Comparison of ENCODE assay signal across 11 cellular contexts in the genomic region with DNA sequence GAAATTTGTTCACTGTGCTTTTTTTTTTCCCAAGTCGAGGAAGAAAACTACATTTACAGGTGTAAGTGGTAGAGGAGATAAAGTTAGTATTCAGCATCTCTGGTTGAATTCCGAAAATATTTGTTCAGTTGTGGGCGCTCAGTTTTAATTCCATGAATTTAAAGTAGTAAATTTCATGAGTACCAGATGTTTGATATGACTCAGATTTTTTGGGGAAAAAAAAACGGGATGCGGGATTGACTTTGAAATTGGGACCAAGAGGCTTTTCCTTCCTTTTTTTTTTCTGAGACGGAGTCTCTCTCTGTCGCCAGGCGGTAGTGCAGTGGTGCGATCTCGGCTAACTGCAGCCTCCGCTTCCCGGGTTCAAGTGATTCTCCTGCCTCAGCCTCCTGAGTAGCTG. TPM values are rescaled to one million over a fixed set of nuclear protein-coding genes. Genes with fewer than 3 reads are reported as not detected.
DNase-seq lines count a peak whose midpoint lies in the region; ATAC-seq and TF ChIP-seq lines count a peak whose summit lies in the region.
"Had no signal": no experiment of that assay in that cellular context is flagged by ENCODE, and none has a peak within 500 bp of the region (broad histone marks: within the 10 kb centered on the region; RNA-seq: fewer than 3 reads in every experiment).

No MANE protein-coding gene starts in this region.

- peaks cover 12% of the 10 kb centered on the region for H3K9me1 ChIP-seq in IMR-90 (ENCODE audit: insufficient read depth, low read length)

- H2BK15ac ChIP-seq in IMR-90 (ENCODE audit: low read depth, low read length): no peak overlapping the region

- BruUV-seq in IMR-90 (replicated peaks; lab: Mats Ljungman, UMichigan): no TSS peak

- no peak overlapping the region for H3K9ac ChIP-seq in IMR-90 (ENCODE audit: low read depth, low read length)

- peaks cover 17% of the 10 kb centered on the region for H3K36me3 Mint-ChIP-seq in CD4-positive, alpha-beta T cell (ENCODE audit: low read depth)
- H3K36me3 Mint-ChIP-seq in central memory CD8-positive, alpha-beta T cell (ENCODE audit: insufficient read depth): peaks cover 23% of the 10 kb centered on the region
- peaks cover 16% of the 10 kb centered on the region for H3K36me3 Mint-ChIP-seq in nephron progenitor cell (ENCODE audit: low read depth)

- H4K20me1 ChIP-seq in IMR-90 (ENCODE audit: insufficient read depth, low read length): peaks cover 19% of the 10 kb centered on the region

- WGBS in IMR-90 (ENCODE audit: extremely low coverage in 2 of 2, insufficient read length in 1 of 2), 2 experiments: 93% methylated on average over 3 of the region's 12 CpGs; no CpG with 5 or more reads in 1 of the 2 experiments

- no peak overlapping the region for H3K4me3 ChIP-seq in IMR-90 (ENCODE audit: insufficient read depth, low read depth, low read length)

- no peaks in the 10 kb centered on the region for H3K9me3 Mint-ChIP-seq in CD4-positive, alpha-beta T cell
- H3K9me3 Mint-ChIP-seq in central memory CD8-positive, alpha-beta T cell: no peaks in the 10 kb centered on the region
- no peaks in the 10 kb centered on the region for H3K9me3 Mint-ChIP-seq in nephron progenitor cell

- H3K4me2 ChIP-seq in IMR-90 (ENCODE audit: low read depth, low read length): peak overlapping the region; percentile 34; the same call in 1 of the 2 replicates

- no peaks in the 10 kb centered on the region for H3K27me3 ChIP-seq in CD4-positive, alpha-beta T cell (ENCODE audit: control insufficient read depth, insufficient read depth, low read length)
- H3K27me3 ChIP-seq in IMR-90 (ENCODE audit: control insufficient read depth, insufficient read depth, low read length): no peaks in the 10 kb centered on the region
- H3K27me3 ChIP-seq: colonic mucosa had no signal

- TF ChIP-seq RAD21 in IMR-90 (IDR thresholded peaks at IDR 0.05; ENCODE audit: low read length): no peak

- no peak overlapping the region for H3K4ac ChIP-seq in IMR-90 (ENCODE audit: low read depth, low read length)

- H2AK9ac ChIP-seq in IMR-90 (replicated peaks; ENCODE audit: low read depth, low read length, poor library complexity): no peak overlapping the region

- dilution Hi-C loops in IMR-90 (cut with HindIII; ENCODE audit: low sequenced_read_pairs, unreplicated experiment): no loop called here

- H2AFZ ChIP-seq in IMR-90 (replicated peaks; ENCODE audit: low read length, poor library complexity): no peak overlapping the region

- ATAC-seq in CD4-positive, alpha-beta T cell (ENCODE audit: poor library complexity): no peak
- ATAC-seq in IMR-90 (ENCODE audit: low read depth): no peak
- ATAC-seq in central memory CD8-positive, alpha-beta T cell (replicated peaks; ENCODE audit: extremely low read depth, poor library complexity, severe bottlenecking): no peak
- no peak for ATAC-seq in HG03432 (IDR thresholded peaks at IDR 0.05; ENCODE audit: unreplicated experiment)
- ATAC-seq: right cardiac atrium had no signal

- peaks cover 5% of the 10 kb centered on the region for H3K36me3 ChIP-seq in IMR-90 (ENCODE audit: control insufficient read depth, insufficient read depth, low read length)
- H3K36me3 ChIP-seq: colonic mucosa had no signal

- H4K5ac ChIP-seq in IMR-90 (ENCODE audit: low read depth, low read length): no peak overlapping the region

- H3K9me3 ChIP-seq in CD4-positive, alpha-beta T cell (ENCODE audit: control insufficient read depth, low read length): no peaks in the 10 kb centered on the region
- H3K9me3 ChIP-seq in IMR-90 (ENCODE audit: control insufficient read depth, insufficient read depth, low read length): no peaks in the 10 kb centered on the region
- H3K9me3 ChIP-seq: colonic mucosa had no signal

- peaks cover 6 to 51% of the 10 kb centered on the region in 2 experiments; a peak in 3 of 4 replicates for H3K79me1 ChIP-seq in IMR-90 (ENCODE audit: low read depth in 1 of 2, low read length in 2 of 2)

- no peak overlapping the region for H3K27ac Mint-ChIP-seq in CD4-positive, alpha-beta T cell
- H3K27ac Mint-ChIP-seq in central memory CD8-positive, alpha-beta T cell (ENCODE audit: low read depth): no peak overlapping the region
- no peak overlapping the region for H3K27ac Mint-ChIP-seq in nephron progenitor cell

- no peak overlapping the region for H2BK20ac ChIP-seq in IMR-90 (ENCODE audit: low read depth, low read length)

- CTCF ChIA-PET in CD4-positive, alpha-beta T cell (lab: Charles Lee): no interaction called here
- CTCF ChIA-PET in IMR-90 (lab: Yijun Ruan, JAX): no interaction called here

- peaks cover 7% of the 10 kb centered on the region for H3K4me1 ChIP-seq in IMR-90 (ENCODE audit: control insufficient read depth, insufficient read depth, low read length)
- H3K4me1 ChIP-seq: colonic mucosa had no signal

- H2BK5ac ChIP-seq in IMR-90 (ENCODE audit: low read depth, low read length, poor library complexity, severe bottlenecking): no peak overlapping the region

- H3K4me1 Mint-ChIP-seq in CD4-positive, alpha-beta T cell (ENCODE audit: low read depth): peaks cover 29% of the 10 kb centered on the region
- H3K4me1 Mint-ChIP-seq in central memory CD8-positive, alpha-beta T cell: peaks cover 31% of the 10 kb centered on the region
- H3K4me1 Mint-ChIP-seq in nephron progenitor cell: peaks cover 51% of the 10 kb centered on the region

- H4K8ac ChIP-seq in IMR-90 (ENCODE audit: low read depth in 2 of 2, low read length in 2 of 2): no peak overlapping the region

- no peak overlapping the region for H3K27ac ChIP-seq in CD4-positive, alpha-beta T cell (ENCODE audit: low read depth, low read length)
- H3K27ac ChIP-seq in IMR-90 (ENCODE audit: insufficient read depth, low read length) (no peak overlapping the region), substantia nigra (ENCODE audit: low read depth, low read length, poor library complexity, severe bottlenecking) (no peak overlapping the region)

- peak overlapping the region; percentile 97 for H3K4me3 Mint-ChIP-seq in CD4-positive, alpha-beta T cell
- H3K4me3 Mint-ChIP-seq in central memory CD8-positive, alpha-beta T cell: peak overlapping the region; percentile 86
- H3K4me3 Mint-ChIP-seq in nephron progenitor cell: peak overlapping the region; percentile 97

- no peak overlapping the region for H2AK5ac ChIP-seq in IMR-90 (ENCODE audit: low read depth, low read length)

- no peak overlapping the region for H3K18ac ChIP-seq in IMR-90 (ENCODE audit: low read depth, low read length)

- no peak for DNase-seq in CD4-positive, alpha-beta T cell
- DNase-seq in IMR-90: no peak
- DNase-seq in central memory CD8-positive, alpha-beta T cell (ENCODE audit: low spot score in 2 of 2): no peak
- no peak for DNase-seq in nephron progenitor cell
- no peak for DNase-seq in substantia nigra (lab: John Stamatoyannopoulos, UW)
- no peak for DNase-seq in ureter (ENCODE audit: low spot score)
- DNase-seq in SKM-1 (lab: John Stamatoyannopoulos, UW; ENCODE audit: unreplicated experiment): no peak
- DNase-seq: colonic mucosa had no signal

- intact Hi-C loops in CD4-positive, alpha-beta T cell (cut with DNase I, micrococcal nuclease): loop anchor here in 1 of 2 experiments (5.0 to 10.0 kb wide), 2 partner anchors 200 to 983 kb away; partner anchors contain the start of gene PARP11
- intact Hi-C loops in IMR-90 (cut with micrococcal nuclease): no loop called here

- no peaks in the 10 kb centered on the region for H3K27me3 Mint-ChIP-seq in CD4-positive, alpha-beta T cell
- no peaks in the 10 kb centered on the region for H3K27me3 Mint-ChIP-seq in central memory CD8-positive, alpha-beta T cell
- peaks cover 1% of the 10 kb centered on the region for H3K27me3 Mint-ChIP-seq in nephron progenitor cell (ENCODE audit: low read depth, poor library complexity)

- no peak overlapping the region for H3K56ac ChIP-seq in IMR-90 (ENCODE audit: extremely low read depth, insufficient read depth, low read length)

- H2BK120ac ChIP-seq in IMR-90 (ENCODE audit: low read depth, low read length): no peak overlapping the region

- in situ Hi-C loops in IMR-90 (cut with MboI; ENCODE audit: low sequenced_read_pairs): no loop called here

- H3K14ac ChIP-seq in IMR-90 (replicated peaks; ENCODE audit: low read depth, low read length): no peak overlapping the region

- H4K91ac ChIP-seq in IMR-90 (ENCODE audit: insufficient read depth, low read depth, low read length): no peak overlapping the region

- no peak overlapping the region for H3K23ac ChIP-seq in IMR-90 (ENCODE audit: low read depth, low read length)

- POLR2A ChIA-PET in CD4-positive, alpha-beta T cell (lab: Charles Lee): interaction anchor here (0.6 to 7.6 kb wide), 2 partner anchors 14 to 80 kb away, joined by 3 to 77 read pairs; partner anchors contain the start of genes FOXM1, ITFG2 and RHNO1
- POLR2A ChIA-PET in IMR-90 (lab: Charles Lee; ENCODE audit: unreplicated experiment): interaction anchor here (0.6 kb wide), 1 partner anchor 11 kb away, joined by 4 read pairs; no protein-coding TSS in a partner anchor

- TF ChIP-seq POLR2A in IMR-90 (IDR thresholded peaks at IDR 0.05; ENCODE audit: low read depth, low read length): no peak

- no peak for TF ChIP-seq CTCF in CD4-positive, alpha-beta T cell (IDR thresholded peaks at IDR 0.05)
- TF ChIP-seq CTCF in IMR-90 (conservative IDR thresholded peaks at IDR 0.05; ENCODE audit: low read depth, low read length) (no peak), nephron progenitor cell (IDR thresholded peaks at IDR 0.05) (no peak)

RNA-seq across cellular contexts. Expression of gene TULP3, which starts 1.6 kb away (rescaled TPM):
- total RNA-seq in CD4-positive, alpha-beta T cell: 1 to 10 TPM; 4.2 to 5.5 TPM
- total RNA-seq in IMR-90 (2012; rRNA removed): 31.1 and 35.5 TPM in 2 replicates
- polyA plus RNA-seq in IMR-90 (2012; rRNA removed): 35.0 and 35.2 TPM in 2 replicates
- polyA plus RNA-seq in IMR-90 (2012; cell fraction: cytosol; rRNA removed): 25.2 and 25.3 TPM in 2 replicates
- polyA plus RNA-seq in IMR-90 (2012; cell fraction: nucleus; rRNA removed; ENCODE audit: low replicate concordance): 44.8 and 64.6 TPM in 2 replicates
- total RNA-seq in ureter: 13.2 TPM

RNA-seq across cellular contexts. Expression of gene RHNO1, which starts 15.2 kb away (rescaled TPM):
- total RNA-seq in CD4-positive, alpha-beta T cell: 10 to 100 TPM; 26.5 to 31.3 TPM
- total RNA-seq in IMR-90 (2012; rRNA removed): 30.6 and 36.4 TPM in 2 replicates
- polyA plus RNA-seq in IMR-90 (2012; rRNA removed): 26.1 and 28.6 TPM in 2 replicates
- polyA plus RNA-seq in IMR-90 (2012; cell fraction: cytosol; rRNA removed): 14.7 and 20.0 TPM in 2 replicates
- 3.0 and 8.1 TPM in 2 replicates for polyA plus RNA-seq in IMR-90 (2012; cell fraction: nucleus; rRNA removed; ENCODE audit: low replicate concordance)
- total RNA-seq in ureter: 20.1 TPM

RNA-seq across cellular contexts. Expression of gene FOXM1, which starts 15.3 kb away (rescaled TPM):
- total RNA-seq in CD4-positive, alpha-beta T cell: under 1 TPM; 0.59 to 0.80 TPM
- total RNA-seq in IMR-90 (2012; rRNA removed) (14.9 and 16.9 TPM in 2 replicates), ureter (1.3 TPM)
- polyA plus RNA-seq in IMR-90 (2012; rRNA removed): 27.8 and 29.3 TPM in 2 replicates
- 19.8 and 30.9 TPM in 2 replicates for polyA plus RNA-seq in IMR-90 (2012; cell fraction: cytosol; rRNA removed)
- 21.4 and 28.0 TPM in 2 replicates for polyA plus RNA-seq in IMR-90 (2012; cell fraction: nucleus; rRNA removed; ENCODE audit: low replicate concordance)

RNA-seq across cellular contexts. Expression of gene TEX52, which starts 35.4 kb away (rescaled TPM):
- not detected for total RNA-seq in CD4-positive, alpha-beta T cell
- total RNA-seq in IMR-90 (2012; rRNA removed): not detected in 2 replicates
- not detected in 2 replicates for polyA plus RNA-seq in IMR-90 (2012; rRNA removed)
- polyA plus RNA-seq in IMR-90 (2012; cell fraction: cytosol; rRNA removed): not detected in 2 replicates
- not detected in 2 replicates for polyA plus RNA-seq in IMR-90 (2012; cell fraction: nucleus; rRNA removed; ENCODE audit: low replicate concordance)
- total RNA-seq in ureter: not detected
- total RNA-seq: activated CD8-positive, alpha-beta memory T cell treated with anti-CD3 and anti-CD28 coated beads for 36 hours; colonic mucosa; right cardiac atrium had no signal
- polyA plus RNA-seq: right cardiac atrium had no signal

RNA-seq across cellular contexts. Expression of gene NRIP2, which starts 57.4 kb away (rescaled TPM):
- total RNA-seq in CD4-positive, alpha-beta T cell: not detected
- 0.18 and 0.28 TPM in 2 replicates for total RNA-seq in IMR-90 (2012; rRNA removed)
- 0.19 and 0.27 TPM in 2 replicates for polyA plus RNA-seq in IMR-90 (2012; rRNA removed)
- 0.01 and 0.27 TPM in 2 replicates for polyA plus RNA-seq in IMR-90 (2012; cell fraction: cytosol; rRNA removed)
- 0.14 and 0.28 TPM in 2 replicates for polyA plus RNA-seq in IMR-90 (2012; cell fraction: nucleus; rRNA removed; ENCODE audit: low replicate concordance)
- total RNA-seq in ureter: 3.6 TPM
- total RNA-seq: activated CD8-positive, alpha-beta memory T cell treated with anti-CD3 and anti-CD28 coated beads for 36 hours had no signal
